10 cellular contexts compared by ENCODE assay signal in the genomic region with DNA sequence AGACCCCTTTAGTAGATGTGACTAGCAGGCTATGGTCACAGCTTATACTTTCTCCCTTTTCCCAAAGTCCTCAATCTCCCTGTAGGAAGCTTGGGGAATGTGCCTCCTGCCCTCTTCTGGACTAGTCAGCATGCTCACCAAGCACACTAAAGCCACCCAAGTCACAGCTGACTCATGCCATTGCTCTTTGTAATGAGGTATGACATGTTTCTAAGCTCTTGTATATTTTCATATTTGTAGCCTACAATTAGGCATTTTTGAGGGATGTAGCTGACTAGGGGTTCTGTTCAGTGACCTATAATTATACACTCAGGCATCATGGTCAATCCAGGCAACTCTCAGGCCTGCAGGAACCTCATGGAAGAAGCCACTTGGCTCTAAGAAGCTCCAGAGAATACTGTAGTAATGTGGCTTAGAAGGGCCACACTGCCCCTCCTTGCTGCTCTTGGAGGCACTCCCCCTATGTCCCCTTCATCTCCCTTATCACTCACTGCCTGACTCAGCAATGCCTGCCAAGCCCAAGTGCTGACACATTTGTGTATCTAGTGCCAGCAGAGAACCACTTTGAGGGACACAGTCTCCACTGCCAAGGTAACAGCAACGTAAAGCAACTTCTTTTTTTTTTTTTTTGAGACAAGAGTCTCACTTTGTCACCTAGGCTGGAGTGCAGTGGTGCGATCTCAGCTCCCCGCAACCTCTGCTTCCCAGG.
DNase-seq lines count a peak whose midpoint lies in the region; ATAC-seq, FAIRE-seq and TF ChIP-seq lines count a peak whose summit lies in the region.
"Had no signal": no experiment of that assay in that cellular context is flagged by ENCODE, and none has a peak within 500 bp of the region (broad histone marks: within the 10 kb centered on the region; RNA-seq: fewer than 3 reads in every experiment).

No MANE protein-coding gene starts in this region.

- H3K27me3 ChIP-seq in HepG2 (ENCODE audit: control insufficient read depth in 1 of 2, insufficient read depth in 2 of 2, low read length in 2 of 2) (no peaks in the 10 kb centered on the region), aorta (ENCODE audit: control insufficient read depth in 1 of 2, insufficient read depth in 2 of 2, low read length in 1 of 2) (no peaks in the 10 kb centered on the region), prostate gland (replicated peaks; ENCODE audit: insufficient read depth) (no peaks in the 10 kb centered on the region)
- H3K27me3 ChIP-seq: BLaER1 had no signal

- TF ChIP-seq CTCF in cardiac fibroblast (IDR thresholded peaks at IDR 0.05; ENCODE audit: low read depth, low read length) (peak; percentile 40), HepG2 (CRISPR knock-in tag; IDR thresholded peaks at IDR 0.05) (peak; percentile 46), prostate gland (IDR thresholded peaks at IDR 0.05) (peak in 1 of 4 experiments; percentile 42)

- no peak overlapping the region for H3K4me2 ChIP-seq in HepG2 (ENCODE audit: low read depth, low read length)
- H3K4me2 ChIP-seq: BLaER1 had no signal

- in situ Hi-C loops in HepG2 (cut with HindIII; ENCODE audit: extremely low pct_ligation_motif_present, low pct_unique_long_range_greater_than_20kb), result no loop called here

- H3K4me1 Mint-ChIP-seq in activated CD8-positive, alpha-beta memory T cell treated with anti-CD3 and anti-CD28 coated beads, Interleukin-2, amount 10 ng/mL, durations not matched to agents 7 days and 5 days, result no peaks in the 10 kb centered on the region

- no peak for TF ChIP-seq EP300 in HepG2 (IDR thresholded peaks at IDR 0.05; ENCODE audit: low read depth in 2 of 2, low read length in 2 of 2)
- TF ChIP-seq EP300 in HepG2 (CRISPR knock-in tag; IDR thresholded peaks at IDR 0.05; ENCODE audit: borderline replicate concordance), result no peak

- 86% methylated on average over 3 of the region's 3 CpGs for WGBS in HepG2 (ENCODE audit: low lambda C conversion rate)
- 45 to 56% methylated on average over 3 of the region's 3 CpGs for WGBS in aorta, 2 donors
- 68% methylated on average over 3 of the region's 3 CpGs for WGBS in prostate gland

- POLR2A ChIA-PET in HepG2 (lab: Yijun Ruan, JAX), result interaction anchor here (1.1 kb wide), 1 partner anchor 80 kb away, joined by 3 read pairs; no protein-coding TSS in a partner anchor

- CTCF ChIA-PET in activated CD8-positive, alpha-beta memory T cell treated with anti-CD3 and anti-CD28 coated beads, Interleukin-2, amount 10 ng/mL, durations not matched to agents 7 days and 5 days (lab: Charles Lee), result no interaction called here
- CTCF ChIA-PET in HepG2 (lab: Yijun Ruan, JAX; ENCODE audit: low intra/inter-chr PET ratio, low total read pairs), result no interaction called here

- no peaks in the 10 kb centered on the region for H3K9me3 Mint-ChIP-seq in activated CD8-positive, alpha-beta memory T cell treated with anti-CD3 and anti-CD28 coated beads, Interleukin-2, amount 10 ng/mL, durations not matched to agents 7 days and 5 days (ENCODE audit: low read depth)

- no peak for TF ChIP-seq RAD21 in HepG2 (CRISPR knock-in tag; IDR thresholded peaks at IDR 0.05)

- 0 out of 2 replicates have a peak, but pooled peaks cover 7% of the 10 kb centered on the region for H3K4me1 ChIP-seq in HepG2 (ENCODE audit: insufficient read depth, low read length)
- peaks cover 2 to 9% of the 10 kb centered on the region in 2 donors for H3K4me1 ChIP-seq in aorta (ENCODE audit: control insufficient read depth in 1 of 2, insufficient read depth in 2 of 2, low read length in 2 of 2)
- no peaks in the 10 kb centered on the region for H3K4me1 ChIP-seq in prostate gland (replicated peaks)
- H3K4me1 ChIP-seq: BLaER1 had no signal

- no peaks in the 10 kb centered on the region for H3K79me2 ChIP-seq in HepG2 (ENCODE audit: insufficient read depth, low read length)

- H3K9me3 ChIP-seq in HepG2 (ENCODE audit: low read length) (no peaks in the 10 kb centered on the region), aorta (ENCODE audit: control insufficient read depth, low read length) (no peaks in the 10 kb centered on the region), prostate gland (no peaks in the 10 kb centered on the region)
- H3K9me3 ChIP-seq: BLaER1 had no signal

- H3K36me3 ChIP-seq in HepG2 (replicated peaks in 1 of 2; ENCODE audit: control insufficient read depth in 1 of 2, insufficient read depth in 2 of 2, low read length in 2 of 2) (no peaks in the 10 kb centered on the region), aorta (ENCODE audit: control insufficient read depth in 1 of 2, insufficient read depth in 2 of 2, low read length in 1 of 2) (no peaks in the 10 kb centered on the region), prostate gland (no peaks in the 10 kb centered on the region)
- H3K36me3 ChIP-seq: BLaER1 had no signal

- H3K4me3 Mint-ChIP-seq in activated CD8-positive, alpha-beta memory T cell treated with anti-CD3 and anti-CD28 coated beads, Interleukin-2, amount 10 ng/mL, durations not matched to agents 7 days and 5 days, result no peak overlapping the region

- H4K20me1 ChIP-seq in HepG2 (ENCODE audit: insufficient read depth, low read length), result no peaks in the 10 kb centered on the region
- H4K20me1 ChIP-seq: BLaER1 had no signal

- no peak for ATAC-seq in activated CD8-positive, alpha-beta memory T cell treated with anti-CD3 and anti-CD28 coated beads, Interleukin-2, amount 10 ng/mL, durations not matched to agents 7 days and 5 days
- ATAC-seq in HepG2 (peak; percentile 67), aorta (ENCODE audit: low FRiP score) (peak; percentile 71), HG02571 (IDR thresholded peaks at IDR 0.05; ENCODE audit: unreplicated experiment) (no peak), HG03432 (IDR thresholded peaks at IDR 0.05; ENCODE audit: unreplicated experiment) (no peak)

- no TSS peak for BruUV-seq in HepG2 (replicated peaks; lab: Mats Ljungman, UMichigan)

- no peak overlapping the region for H3K9ac ChIP-seq in HepG2 (ENCODE audit: insufficient read depth, low read depth, low read length)
- H3K9ac ChIP-seq: BLaER1 had no signal

- no peaks in the 10 kb centered on the region for H3K36me3 Mint-ChIP-seq in activated CD8-positive, alpha-beta memory T cell treated with anti-CD3 and anti-CD28 coated beads, Interleukin-2, amount 10 ng/mL, durations not matched to agents 7 days and 5 days

- no peak overlapping the region for H3K27ac Mint-ChIP-seq in activated CD8-positive, alpha-beta memory T cell treated with anti-CD3 and anti-CD28 coated beads, Interleukin-2, amount 10 ng/mL, durations not matched to agents 7 days and 5 days

- FAIRE-seq in HepG2 (lab: Jason Lieb, UNC), result no peak

- intact Hi-C loops in HepG2 (cut with micrococcal nuclease; ENCODE audit: unreplicated experiment), result no loop called here
- intact Hi-C loops in aorta (cut with DNase I), result loop anchor here (2.0 to 10.0 kb wide), 6 partner anchors 36 to 84 kb away; a partner anchor contains a TSS
- intact Hi-C loops in prostate gland (cut with DNase I), result loop anchor here (2.0 to 5.0 kb wide), 2 partner anchors 39 to 60 kb away; no protein-coding TSS in a partner anchor

- TF ChIP-seq POLR2A in HepG2 (IDR thresholded peaks at IDR 0.05; ENCODE audit: insufficient read depth in 1 of 2, low read depth in 2 of 2, low read length in 2 of 2) (no peak), prostate gland (IDR thresholded peaks at IDR 0.05) (no peak)

- H3K27me3 Mint-ChIP-seq in activated CD8-positive, alpha-beta memory T cell treated with anti-CD3 and anti-CD28 coated beads, Interleukin-2, amount 10 ng/mL, durations not matched to agents 7 days and 5 days, result peaks cover 12% of the 10 kb centered on the region

- DNase-seq in activated CD8-positive, alpha-beta memory T cell treated with anti-CD3 and anti-CD28 coated beads, Interleukin-2, amount 10 ng/mL, durations not matched to agents 7 days and 5 days, result peak; percentile 42
- no peak for DNase-seq in activated CD8-positive, alpha-beta memory T cell treated with anti-CD3 and anti-CD28 coated beads for 24 hours
- peak; percentile 59 to 78 for DNase-seq in cardiac fibroblast (ENCODE audit: low read depth in 2 of 2)
- peak; percentile 39 for DNase-seq in HepG2 (ENCODE audit: low spot score)
- peak in 1 of 2 donors; percentile 62 for DNase-seq in aorta
- DNase-seq in prostate gland (ENCODE audit: low spot score), result no peak
- DNase-seq: activated CD4-positive, CD25-positive, alpha-beta regulatory T cell treated with anti-CD3 and anti-CD28 coated beads, Interleukin-2, amount 50 U/mL, for 72 hours had no signal

- H3K4me3 ChIP-seq in cardiac fibroblast (replicated peaks in 1 of 2; ENCODE audit: low read depth in 2 of 2, low read length in 2 of 2) (no peak overlapping the region), HepG2 (replicated peaks in 1 of 3; ENCODE audit: insufficient read depth in 1 of 3, low read depth in 2 of 3, low read length in 3 of 3) (no peak overlapping the region), aorta (ENCODE audit: low read length in 2 of 2) (no peak overlapping the region), prostate gland (no peak overlapping the region)
- H3K4me3 ChIP-seq: BLaER1 had no signal

- H3K27ac ChIP-seq in HepG2 (ENCODE audit: extremely low read length, insufficient read depth, low read length) (no peak overlapping the region), aorta (ENCODE audit: low read depth in 1 of 2, low read length in 2 of 2) (peak overlapping the region in 1 of 2 donors; percentile 84), prostate gland (peak overlapping the region in 1 of 2 donors; percentile 4)
- H3K27ac ChIP-seq: BLaER1 had no signal

- no peak overlapping the region for H2AFZ ChIP-seq in HepG2 (ENCODE audit: low read length)

TF ChIP-seq in HepG2, 621 proteins besides CTCF, POLR2A, EP300 and RAD21 (continues in another document):
- TF ChIP-seq, protein P1, sequence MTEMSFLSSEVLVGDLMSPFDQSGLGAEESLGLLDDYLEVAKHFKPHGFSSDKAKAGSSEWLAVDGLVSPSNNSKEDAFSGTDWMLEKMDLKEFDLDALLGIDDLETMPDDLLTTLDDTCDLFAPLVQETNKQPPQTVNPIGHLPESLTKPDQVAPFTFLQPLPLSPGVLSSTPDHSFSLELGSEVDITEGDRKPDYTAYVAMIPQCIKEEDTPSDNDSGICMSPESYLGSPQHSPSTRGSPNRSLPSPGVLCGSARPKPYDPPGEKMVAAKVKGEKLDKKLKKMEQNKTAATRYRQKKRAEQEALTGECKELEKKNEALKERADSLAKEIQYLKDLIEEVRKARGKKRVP (CRISPR knock-in tag; IDR thresholded peaks at IDR 0.05), result no peak
- TF ChIP-seq NR3C1 (CRISPR knock-in tag; IDR thresholded peaks at IDR 0.05), result no peak
- TF ChIP-seq, protein P2, sequence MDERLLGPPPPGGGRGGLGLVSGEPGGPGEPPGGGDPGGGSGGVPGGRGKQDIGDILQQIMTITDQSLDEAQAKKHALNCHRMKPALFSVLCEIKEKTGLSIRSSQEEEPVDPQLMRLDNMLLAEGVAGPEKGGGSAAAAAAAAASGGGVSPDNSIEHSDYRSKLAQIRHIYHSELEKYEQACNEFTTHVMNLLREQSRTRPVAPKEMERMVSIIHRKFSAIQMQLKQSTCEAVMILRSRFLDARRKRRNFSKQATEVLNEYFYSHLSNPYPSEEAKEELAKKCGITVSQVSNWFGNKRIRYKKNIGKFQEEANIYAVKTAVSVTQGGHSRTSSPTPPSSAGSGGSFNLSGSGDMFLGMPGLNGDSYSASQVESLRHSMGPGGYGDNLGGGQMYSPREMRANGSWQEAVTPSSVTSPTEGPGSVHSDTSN (CRISPR knock-in tag; IDR thresholded peaks at IDR 0.05), result no peak
- TF ChIP-seq CBX2 (IDR thresholded peaks at IDR 0.05; ENCODE audit: low read depth, low read length), result no peak
- no peak for TF ChIP-seq CBX2 (CRISPR knock-in tag; IDR thresholded peaks at IDR 0.05; ENCODE audit: low read depth)

Comparison
In these comparisons a context has a peak if more than half of its experiments do, and no peak if none do; other contexts are left out.
1. DNase-seq: peak in activated CD8-positive, alpha-beta memory T cell treated with anti-CD3 and anti-CD28 coated beads, Interleukin-2, amount 10 ng/mL, durations not matched to agents 7 days and 5 days (single experiment), cardiac fibroblast (2 of 2) and HepG2 (single experiment); none in activated CD8-positive, alpha-beta memory T cell treated with anti-CD3 and anti-CD28 coated beads for 24 hours (single experiment) and prostate gland (single experiment).
2. ATAC-seq: peak in HepG2 (single experiment) and aorta (single experiment); none in activated CD8-positive, alpha-beta memory T cell treated with anti-CD3 and anti-CD28 coated beads, Interleukin-2, amount 10 ng/mL, durations not matched to agents 7 days and 5 days (single experiment), HG02571 (single experiment) and HG03432 (single experiment).